In genomic region chr15:52566889-52567288, GRCh38 we compare ENCODE assay signal across 9 cellular contexts. TPM values are rescaled to one million over a fixed set of nuclear protein-coding genes. Genes with fewer than 3 reads are reported as not detected.
DNase-seq lines count a peak whose midpoint lies in the region; ATAC-seq and TF ChIP-seq lines count a peak whose summit lies in the region.
"Had no signal": no experiment of that assay in that cellular context is flagged by ENCODE, and none has a peak within 500 bp of the region (broad histone marks: within the 10 kb centered on the region; RNA-seq: fewer than 3 reads in every experiment).

No MANE protein-coding gene starts in this region.

- intact Hi-C loops in sigmoid colon (cut with DNase I): loop anchor here (1.0 to 5.0 kb wide), 3 partner anchors 112 to 945 kb away; partner anchors contain the start of genes ATOSA and DMXL2

- TF ChIP-seq POLR2A in sigmoid colon (IDR thresholded peaks at IDR 0.05): no peak

- peaks cover 66% of the 10 kb centered on the region for H3K79me2 ChIP-seq in fibroblast of lung (ENCODE audit: control insufficient read depth, insufficient read depth, low read length)

- TF ChIP-seq CTCF in fibroblast of lung (conservative IDR thresholded peaks at IDR 0.05 in 1 of 2, IDR thresholded peaks at IDR 0.05 in 1 of 2; ENCODE audit: low read depth in 1 of 2, low read length in 2 of 2): no peak
- no peak for TF ChIP-seq CTCF in sigmoid colon (IDR thresholded peaks at IDR 0.05)

- DNase-seq in HAP-1 (ENCODE audit: low spot score in 2 of 2) (no peak), SJSA1 (ENCODE audit: low read depth in 1 of 2, low spot score in 2 of 2) (no peak), fibroblast of lung (ENCODE audit: low read depth in 2 of 2) (no peak), sigmoid colon (no peak), NCI-H1048 (lab: John Stamatoyannopoulos, UW) (no peak), middle frontal gyrus (ENCODE audit: extremely low spot score, low spot score) (no peak), NCI-H2081 treated with DMSO at 0.1 percent for 48 hours (lab: John Stamatoyannopoulos, UW) (no peak)
- DNase-seq: NCI-H1105 treated with DMSO at 0.1 percent for 48 hours had no signal

- H2AFZ ChIP-seq in fibroblast of lung (ENCODE audit: low read length): no peak overlapping the region

- 33 to 51% methylated on average over 4 of the region's 4 CpGs for WGBS in sigmoid colon, 2 donors

- no peak overlapping the region for H3K9ac ChIP-seq in fibroblast of lung (ENCODE audit: insufficient read depth, low read length)

- H3K27ac ChIP-seq in SJSA1 (no peak overlapping the region), fibroblast of lung (ENCODE audit: insufficient read depth, low read length) (no peak overlapping the region), sigmoid colon (peak overlapping the region in 3 of 4 donors; percentile 91 to 97 (median 97))

- H3K9me3 ChIP-seq in HAP-1 (no peaks in the 10 kb centered on the region), SJSA1 (replicated peaks) (no peaks in the 10 kb centered on the region), fibroblast of lung (ENCODE audit: control insufficient read depth, insufficient read depth, low read depth, low read length) (no peaks in the 10 kb centered on the region), sigmoid colon (no peaks in the 10 kb centered on the region)

- ATAC-seq in GM18873 (IDR thresholded peaks at IDR 0.05; ENCODE audit: low FRiP score, unreplicated experiment): no peak

- H3K4me2 ChIP-seq in fibroblast of lung (ENCODE audit: extremely low read depth, insufficient read depth, low read length): peak overlapping the region; percentile 78

- TF ChIP-seq EP300 in sigmoid colon (IDR thresholded peaks at IDR 0.05): no peak

- no peaks in the 10 kb centered on the region for H3K27me3 ChIP-seq in HAP-1 (ENCODE audit: low read depth)
- H3K27me3 ChIP-seq in SJSA1 (replicated peaks): no peaks in the 10 kb centered on the region
- no peaks in the 10 kb centered on the region for H3K27me3 ChIP-seq in fibroblast of lung (ENCODE audit: control insufficient read depth, insufficient read depth, low read length)
- H3K27me3 ChIP-seq in sigmoid colon: no peaks in the 10 kb centered on the region

- peaks cover 24% of the 10 kb centered on the region for H3K4me1 ChIP-seq in HAP-1
- H3K4me1 ChIP-seq in SJSA1 (replicated peaks): peaks cover 20% of the 10 kb centered on the region
- H3K4me1 ChIP-seq in fibroblast of lung (ENCODE audit: control insufficient read depth, extremely low read depth, insufficient read depth, low read length): no peaks in the 10 kb centered on the region
- H3K4me1 ChIP-seq in sigmoid colon: peaks cover 0 to 60% (median 58%) of the 10 kb centered on the region in 4 donors

- H3K4me3 ChIP-seq in HAP-1 (peak overlapping the region; percentile 61), SJSA1 (peak overlapping the region; percentile 73), fibroblast of lung (replicated peaks in 1 of 4; ENCODE audit: control extremely low read depth in 1 of 4, insufficient read depth in 1 of 4, low read depth in 3 of 4, low read length in 4 of 4) (peak overlapping the region; percentile 70 to 96 (median 86)), sigmoid colon (peak overlapping the region in 3 of 4 donors; percentile 61 to 85 (median 84))

- in situ Hi-C loops in HAP-1 (cut with MboI; ENCODE audit: low sequenced_read_pairs): no loop called here

- H4K20me1 ChIP-seq in fibroblast of lung (ENCODE audit: control insufficient read depth, extremely low read depth, insufficient read depth, low read length): no peaks in the 10 kb centered on the region

- H3K36me3 ChIP-seq in HAP-1 (replicated peaks) (no peaks in the 10 kb centered on the region), SJSA1 (peaks cover 30% of the 10 kb centered on the region), fibroblast of lung (ENCODE audit: control insufficient read depth, insufficient read depth, low read length) (no peaks in the 10 kb centered on the region), sigmoid colon (no peaks in the 10 kb centered on the region)

RNA-seq across cellular contexts. Expression of gene ARPP19, which starts 1.9 kb away (rescaled TPM):
- 159 and 164 TPM in 2 replicates for total RNA-seq in SJSA1 (2014; rRNA removed; shearing (Covaris generic))
- total RNA-seq in fibroblast of lung: 63.4 and 65.9 TPM in 2 replicates
- polyA plus RNA-seq in fibroblast of lung: 97.0 and 97.8 TPM in 2 replicates
- 53.2 and 53.6 TPM in 2 replicates for polyA plus RNA-seq in fibroblast of lung (2012)
- polyA minus RNA-seq in fibroblast of lung (ENCODE audit: low replicate concordance): 19.6 and 25.3 TPM in 2 replicates
- total RNA-seq in sigmoid colon: 100 to 1,000 TPM; 110 to 177 (median 150) TPM
- polyA plus RNA-seq in sigmoid colon: 10 to 100 TPM; 26.4 to 40.0 (median 37.0) TPM

RNA-seq across cellular contexts. Expression of gene MYO5A, which starts 38.2 kb away (rescaled TPM):
- 23.2 and 36.3 TPM in 2 replicates for total RNA-seq in SJSA1 (2014; rRNA removed; shearing (Covaris generic))
- 24.4 and 41.9 TPM in 2 replicates for total RNA-seq in fibroblast of lung
- 32.9 and 55.8 TPM in 2 replicates for polyA plus RNA-seq in fibroblast of lung
- 19.9 and 28.2 TPM in 2 replicates for polyA plus RNA-seq in fibroblast of lung (2012)
- polyA minus RNA-seq in fibroblast of lung (ENCODE audit: low replicate concordance): 54.7 and 60.9 TPM in 2 replicates
- 10 to 100 TPM; 23.5 to 46.0 (median 26.3) TPM for total RNA-seq in sigmoid colon
- polyA plus RNA-seq in sigmoid colon: 1 to 10 TPM; 2.1 to 6.5 (median 4.8) TPM

Comparison
In these comparisons a context has a peak if more than half of its experiments do, and no peak if none do; other contexts are left out.
1. H3K27ac ChIP-seq: peak in sigmoid colon (3 of 4); none in SJSA1 (single experiment) and fibroblast of lung (single experiment).
2. Peak in every context shown above with its lines, with median percentiles within 50 percentile points of each other: H3K4me3 ChIP-seq.